ENCODE assay signal across 18 cellular contexts in genomic region chr11:131671764-131672163, GRCh38.
A peak's percentile ranks its signal among the peaks of the same experiment; 100 is the strongest.
DNase-seq lines count a peak whose midpoint lies in the region; ATAC-seq and TF ChIP-seq lines count a peak whose summit lies in the region.
"Had no signal": no experiment of that assay in that cellular context is flagged by ENCODE, and none has a peak within 500 bp of the region (broad histone marks: within the 10 kb centered on the region; RNA-seq: fewer than 3 reads in every experiment).

No MANE protein-coding gene starts in this region.

- H3K4me1 ChIP-seq in sigmoid colon (peaks cover 0 to 4% (median 0%) of the 10 kb centered on the region in 4 donors), MM.1S (ENCODE audit: low read length) (no peaks in the 10 kb centered on the region)
- H3K4me1 ChIP-seq: foreskin keratinocyte had no signal

- no peaks in the 10 kb centered on the region for H4K20me1 ChIP-seq in MM.1S (ENCODE audit: insufficient read depth, low read length)

- no peaks in the 10 kb centered on the region for H3K79me2 ChIP-seq in MM.1S (ENCODE audit: low read length)

- WGBS in sigmoid colon, 2 donors, result 67 to 77% methylated on average over 12 of the region's 12 CpGs

- peak; percentile 39; the same call in 1 of the 2 replicates for TF ChIP-seq CTCF in HFFc6 (IDR thresholded peaks at IDR 0.05)
- TF ChIP-seq CTCF in astrocyte of the cerebellum (IDR thresholded peaks at IDR 0.05; ENCODE audit: low read depth, low read length, missing control alignments), result peak; percentile 46
- TF ChIP-seq CTCF in sigmoid colon (IDR thresholded peaks at IDR 0.05), result no peak
- TF ChIP-seq CTCF in MM.1S (IDR thresholded peaks at IDR 0.05; ENCODE audit: low read length), result no peak

- H3K4me3 Mint-ChIP-seq in HFFc6, result no peak overlapping the region
- H3K4me3 Mint-ChIP-seq in activated naive CD8-positive, alpha-beta T cell treated with anti-CD3 and anti-CD28 coated beads, Interleukin-2, amount 50 U/mL, for 24 hours, result no peak overlapping the region

- no peak for TF ChIP-seq POLR2A in sigmoid colon (IDR thresholded peaks at IDR 0.05)

- H3K9me2 ChIP-seq in MM.1S (replicated peaks; ENCODE audit: insufficient read depth, low read length), result no peaks in the 10 kb centered on the region

- intact Hi-C loops in sigmoid colon (cut with DNase I), result loop anchor here (5.0 to 10.0 kb wide), 3 partner anchors 157 to 427 kb away; no protein-coding TSS in a partner anchor

- no peak overlapping the region for H3K9ac ChIP-seq in MM.1S (ENCODE audit: low read length)

- H2AFZ ChIP-seq in MM.1S (ENCODE audit: low read length), result no peak overlapping the region

- no peaks in the 10 kb centered on the region for H3K36me3 ChIP-seq in sigmoid colon
- H3K36me3 ChIP-seq in MM.1S (replicated peaks; ENCODE audit: insufficient read depth, low read length), result no peaks in the 10 kb centered on the region
- H3K36me3 ChIP-seq: ovary had no signal

- H3K9me3 ChIP-seq in sigmoid colon (no peaks in the 10 kb centered on the region), MM.1S (replicated peaks; ENCODE audit: insufficient read depth, low read length) (no peaks in the 10 kb centered on the region)
- H3K9me3 ChIP-seq: ovary had no signal

- H3K27ac ChIP-seq in sigmoid colon (no peak overlapping the region), MM.1S (ENCODE audit: low read length) (no peak overlapping the region)
- H3K27ac ChIP-seq: foreskin keratinocyte, ovary had no signal

- no peak for TF ChIP-seq EP300 in sigmoid colon (IDR thresholded peaks at IDR 0.05)

- peaks cover 53% of the 10 kb centered on the region for H3K4me1 Mint-ChIP-seq in HFFc6 (ENCODE audit: low read depth)
- H3K4me1 Mint-ChIP-seq in activated naive CD8-positive, alpha-beta T cell treated with anti-CD3 and anti-CD28 coated beads, Interleukin-2, amount 50 U/mL, for 24 hours, result peaks cover 4% of the 10 kb centered on the region

- H3K4me3 ChIP-seq in astrocyte of the cerebellum (ENCODE audit: low read depth, low read length) (no peak overlapping the region), sigmoid colon (no peak overlapping the region), MM.1S (ENCODE audit: low read length) (no peak overlapping the region)
- H3K4me3 ChIP-seq: ovary had no signal

- no peaks in the 10 kb centered on the region for H3F3A ChIP-seq in MM.1S (ENCODE audit: insufficient read depth, low read length)

- H3K4me2 ChIP-seq in MM.1S (ENCODE audit: low read depth, low read length), result no peak overlapping the region

- H3K27me3 ChIP-seq in sigmoid colon (no peaks in the 10 kb centered on the region), MM.1S (replicated peaks; ENCODE audit: insufficient read depth, low read length) (no peaks in the 10 kb centered on the region)
- H3K27me3 ChIP-seq: foreskin keratinocyte, ovary had no signal

- no peaks in the 10 kb centered on the region for H3K9me3 Mint-ChIP-seq in HFFc6
- no peaks in the 10 kb centered on the region for H3K9me3 Mint-ChIP-seq in activated naive CD8-positive, alpha-beta T cell treated with anti-CD3 and anti-CD28 coated beads, Interleukin-2, amount 50 U/mL, for 24 hours

- no peak overlapping the region for H3K27ac Mint-ChIP-seq in HFFc6
- no peak overlapping the region for H3K27ac Mint-ChIP-seq in activated naive CD8-positive, alpha-beta T cell treated with anti-CD3 and anti-CD28 coated beads, Interleukin-2, amount 50 U/mL, for 24 hours

- no peaks in the 10 kb centered on the region for H3K36me3 Mint-ChIP-seq in HFFc6 (ENCODE audit: low read depth)
- no peaks in the 10 kb centered on the region for H3K36me3 Mint-ChIP-seq in activated naive CD8-positive, alpha-beta T cell treated with anti-CD3 and anti-CD28 coated beads, Interleukin-2, amount 50 U/mL, for 24 hours (ENCODE audit: low read depth)

- peaks cover 1% of the 10 kb centered on the region; the same call in 1 of the 2 replicates for H3K27me3 Mint-ChIP-seq in HFFc6 (ENCODE audit: insufficient read depth)
- H3K27me3 Mint-ChIP-seq in activated naive CD8-positive, alpha-beta T cell treated with anti-CD3 and anti-CD28 coated beads, Interleukin-2, amount 50 U/mL, for 24 hours, result peaks cover 2% of the 10 kb centered on the region

- no peak for ATAC-seq in GM21367 (IDR thresholded peaks at IDR 0.05; ENCODE audit: unreplicated experiment)
- ATAC-seq in activated naive CD8-positive, alpha-beta T cell treated with anti-CD3 and anti-CD28 coated beads, Interleukin-2, amount 50 U/mL, for 24 hours, result no peak
- ATAC-seq: foreskin keratinocyte, SK-N-SH treated with all-trans-retinoic acid at 6 μM for 48 hours had no signal

- in situ Hi-C loops in astrocyte of the cerebellum (cut with HindIII; ENCODE audit: low sequenced_read_pairs), result loop anchor here (5.0 to 25.0 kb wide), 2 partner anchors 86 to 609 kb away; no protein-coding TSS in a partner anchor

- no peak for DNase-seq in HFFc6
- DNase-seq in astrocyte of the cerebellum (ENCODE audit: low read depth), result no peak
- DNase-seq in inferior parietal cortex (ENCODE audit: extremely low spot score), result peak; percentile 43
- peak; percentile 41 for DNase-seq in sigmoid colon
- DNase-seq in MM.1S, result no peak
- no peak for DNase-seq in activated naive CD8-positive, alpha-beta T cell treated with anti-CD3 and anti-CD28 coated beads, Interleukin-2, amount 50 U/mL, for 24 hours
- no peak for DNase-seq in cerebellar cortex (ENCODE audit: low spot score)
- DNase-seq: activated CD8-positive, alpha-beta memory T cell treated with anti-CD3 and anti-CD28 coated beads for 24 hours; activated effector memory CD4-positive, alpha-beta T cell treated with Interleukin-2 at 50 U/mL for 16 hours; DMS79 treated with DMSO at 0.1 percent for 48 hours; foreskin keratinocyte; NCI-H1105 treated with DMSO at 0.1 percent for 48 hours; NCI-H226; OCI-M1; stimulated activated CD4-positive, alpha-beta T cell treated with anti-CD3 and anti-CD28 coated beads, Interleukin-12 subunit alpha, Interleukin-12 subunit beta, amount 100 ng/mL, for 4 hours had no signal

Comparison
In these comparisons a context has a peak if more than half of its experiments do, and no peak if none do; other contexts are left out.
1. DNase-seq: peak in inferior parietal cortex (single experiment) and sigmoid colon (single experiment); none in HFFc6 (single experiment), astrocyte of the cerebellum (single experiment), MM.1S (single experiment), activated naive CD8-positive, alpha-beta T cell treated with anti-CD3 and anti-CD28 coated beads, Interleukin-2, amount 50 U/mL, for 24 hours (single experiment) and cerebellar cortex (single experiment).
2. CTCF ChIP-seq: peak in HFFc6 (single experiment) and astrocyte of the cerebellum (single experiment); none in sigmoid colon (0 of 4) and MM.1S (single experiment).